In genomic region chrX:65534450-65535292, GRCh38 we compare ENCODE assay signal across 8 cellular contexts. TPM values are rescaled to one million over a fixed set of nuclear protein-coding genes. Genes with fewer than 3 reads are reported as not detected.
DNase-seq lines count a peak whose midpoint lies in the region; ATAC-seq lines count a peak whose summit lies in the region.

Gene LAS1L (minus strand): TSS chrX:65534787. CDS start chrX:65534715, 72 bp downstream.

- H3K4me3 ChIP-seq in BLaER1, result peak within 1 kb of the TSS; percentile 73

- peaks cover 41% of the 10 kb centered on the region for H4K20me1 ChIP-seq in BLaER1

- peaks cover 10% of the 10 kb centered on the region for H3K36me3 Mint-ChIP-seq in activated CD4-positive, alpha-beta T cell treated with anti-CD3 and anti-CD28 coated beads, Interleukin-2, amount 10 ng/mL, durations not matched to agents 7 days and 5 days (ENCODE audit: low read depth)

- H3K27ac Mint-ChIP-seq in activated CD4-positive, alpha-beta T cell treated with anti-CD3 and anti-CD28 coated beads, Interleukin-2, amount 10 ng/mL, durations not matched to agents 7 days and 5 days, result peak within 1 kb of the TSS; percentile 97

- CTCF ChIA-PET in activated CD4-positive, alpha-beta T cell treated with anti-CD3 and anti-CD28 coated beads, Interleukin-2, amount 10 ng/mL, durations not matched to agents 7 days and 5 days (lab: Charles Lee), result interaction anchor here (0.9 to 1.0 kb wide), 3 partner anchors 13 to 48 kb away, joined by 3 to 4 read pairs (median 3); no protein-coding TSS in a partner anchor

- no peaks in the 10 kb centered on the region for H3K9me3 Mint-ChIP-seq in activated CD4-positive, alpha-beta T cell treated with anti-CD3 and anti-CD28 coated beads, Interleukin-2, amount 10 ng/mL, durations not matched to agents 7 days and 5 days

- peak within 1 kb of the TSS; percentile 92 for H3K4me3 Mint-ChIP-seq in activated CD4-positive, alpha-beta T cell treated with anti-CD3 and anti-CD28 coated beads, Interleukin-2, amount 10 ng/mL, durations not matched to agents 7 days and 5 days

- ATAC-seq in GM19328 (IDR thresholded peaks at IDR 0.05; ENCODE audit: unreplicated experiment), result peak; percentile 100
- peak; percentile 99 for ATAC-seq in HG03520 (IDR thresholded peaks at IDR 0.05; ENCODE audit: unreplicated experiment)
- ATAC-seq in left lobe of liver, result peak; percentile 98

- peaks cover 10% of the 10 kb centered on the region for H3K4me1 ChIP-seq in BLaER1

- DNase-seq in NCI-H69 (lab: John Stamatoyannopoulos, UW) (peak; percentile 94), dedifferentiated amniotic fluid mesenchymal stem cell (ENCODE audit: extremely low spot score) (peak; percentile 85), left lobe of liver (ENCODE audit: low spot score) (peak; percentile 91)
- DNase-seq in activated CD4-positive, alpha-beta T cell treated with anti-CD3 and anti-CD28 coated beads, Interleukin-2, amount 10 ng/mL, durations not matched to agents 7 days and 5 days, result peak; percentile 92
- DNase-seq in stimulated activated CD4-positive, alpha-beta T cell treated with anti-CD3 and anti-CD28 coated beads, Interleukin-2, amount 100 ng/mL, for 4 hours (ENCODE audit: low read depth), result peak; percentile 82

- H3K9me3 ChIP-seq in BLaER1, result no peaks in the 10 kb centered on the region

- peaks cover 28% of the 10 kb centered on the region for H3K36me3 ChIP-seq in BLaER1

- POLR2A ChIA-PET in activated CD4-positive, alpha-beta T cell treated with anti-CD3 and anti-CD28 coated beads, Interleukin-2, amount 10 ng/mL, durations not matched to agents 7 days and 5 days (lab: Charles Lee), result interaction anchor here (0.6 kb wide), 1 partner anchor 67 kb away, joined by 4 read pairs; no protein-coding TSS in a partner anchor

- H3K4me1 Mint-ChIP-seq in activated CD4-positive, alpha-beta T cell treated with anti-CD3 and anti-CD28 coated beads, Interleukin-2, amount 10 ng/mL, durations not matched to agents 7 days and 5 days, result peaks cover 18% of the 10 kb centered on the region

- peaks cover 64% of the 10 kb centered on the region for H3K27me3 ChIP-seq in BLaER1

- peak within 1 kb of the TSS; percentile 78 for H3K4me2 ChIP-seq in BLaER1

- no peaks in the 10 kb centered on the region for H3K27me3 Mint-ChIP-seq in activated CD4-positive, alpha-beta T cell treated with anti-CD3 and anti-CD28 coated beads, Interleukin-2, amount 10 ng/mL, durations not matched to agents 7 days and 5 days

- peak within 1 kb of the TSS; percentile 86 for H3K9ac ChIP-seq in BLaER1

- peak within 1 kb of the TSS; percentile 80 for H3K27ac ChIP-seq in BLaER1

RNA-seq across cellular contexts. Expression of gene LAS1L, which starts in this region (rescaled TPM):
- 10 to 100 TPM; 43.7 to 44.3 TPM for total RNA-seq in activated CD4-positive, alpha-beta T cell treated with anti-CD3 and anti-CD28 coated beads, Interleukin-2, amount 10 ng/mL, durations not matched to agents 7 days and 5 days
- total RNA-seq in left lobe of liver, result 13.8 TPM

Comparison
In these comparisons a context has a peak if more than half of its experiments do, and no peak if none do; other contexts are left out.
1. Peak in every context shown above with its lines: DNase-seq, ATAC-seq, H3K4me3 ChIP-seq and H3K27ac ChIP-seq.